Comparison of ENCODE assay signal across 8 cellular contexts in the genomic region with DNA sequence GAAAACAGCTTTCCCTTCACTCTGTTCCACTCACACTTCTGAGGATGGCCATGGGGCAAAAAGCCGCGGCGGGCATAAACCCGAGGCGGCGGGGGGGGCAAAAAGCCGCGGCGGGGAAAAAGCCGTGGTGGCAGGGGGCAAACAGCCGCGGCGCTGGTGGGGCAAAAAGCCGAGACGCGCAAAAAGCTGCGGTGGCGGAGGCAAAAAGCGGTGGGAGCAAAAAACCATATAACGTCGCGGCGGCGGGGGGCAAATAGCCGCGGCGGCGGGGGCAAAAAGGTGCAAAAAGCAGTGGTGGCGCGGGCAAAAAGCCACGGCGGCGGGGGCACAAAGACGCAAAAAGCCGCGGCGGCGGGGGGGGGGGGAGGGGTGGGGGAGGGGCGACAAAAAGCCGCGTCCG.
DNase-seq lines count a peak whose midpoint lies in the region; ATAC-seq, FAIRE-seq and TF ChIP-seq lines count a peak whose summit lies in the region.
"Not testable (repeated sequence)": the region's sequence is repeated elsewhere in the genome, so short reads cannot be mapped to it uniquely, and the experiment has no call there.

No MANE protein-coding gene starts in this region.

- peak overlapping the region; percentile 60; the same call in 2 of the 3 replicates for H3K4me2 ChIP-seq in A549
- H3K4me2 ChIP-seq in mesenchymal stem cell (ENCODE audit: low read length, poor library complexity, severe bottlenecking), result peak overlapping the region; percentile 61

- not testable (repeated sequence) for H3K4me1 ChIP-seq in A549; HEK293 (ENCODE audit: control insufficient read depth, insufficient read depth, low read length); mesenchymal stem cell (ENCODE audit: control insufficient read depth, insufficient read depth, low read depth, low read length); thoracic aorta (ENCODE audit: control insufficient read depth in 1 of 2, low read depth in 2 of 2)

- not testable (repeated sequence) for H3K9ac ChIP-seq in SK-N-MC (ENCODE audit: insufficient read length); mesenchymal stem cell (ENCODE audit: low read length)

- TF ChIP-seq RAD21 in A549 (conservative IDR thresholded peaks at IDR 0.05 in 1 of 2, IDR thresholded peaks at IDR 0.05 in 1 of 2), result not testable (repeated sequence)

- POLR2A ChIA-PET in A549 (lab: Yijun Ruan, JAX); HEK293 (lab: Yijun Ruan, JAX); MCF 10A (lab: Yijun Ruan, JAX): not testable (repeated sequence)

- not testable (repeated sequence) for H3K4ac ChIP-seq in mesenchymal stem cell (ENCODE audit: low read depth in 1 of 2, low read length in 2 of 2)

- not testable (repeated sequence) for H2AK5ac ChIP-seq in mesenchymal stem cell (ENCODE audit: low read length, severe bottlenecking)

- not testable (repeated sequence) for H3K14ac ChIP-seq in mesenchymal stem cell (ENCODE audit: low read length in 2 of 2)

- not testable (repeated sequence) for H3K36me3 Mint-ChIP-seq in MCF 10A (ENCODE audit: insufficient read depth, unreplicated experiment)

- not testable (repeated sequence) for H3K9me3 Mint-ChIP-seq in MCF 10A (ENCODE audit: unreplicated experiment)

- not testable (repeated sequence) for TF ChIP-seq EP300 in A549 (IDR thresholded peaks at IDR 0.05)

- not testable (repeated sequence) for H3K27ac ChIP-seq in A549; HEK293 (ENCODE audit: extremely low read depth, low read depth, low read length); SK-N-MC; mesenchymal stem cell (ENCODE audit: low read length, poor library complexity, severe bottlenecking); thoracic aorta

- not testable (repeated sequence) for TF ChIP-seq POLR2A in A549 (IDR thresholded peaks at IDR 0.05; ENCODE audit: low read length)

- not testable (repeated sequence) for TF ChIP-seq CTCF in A549 (IDR thresholded peaks at IDR 0.05); HEK293 (tag by site-specific recombination; IDR thresholded peaks at IDR 0.05); MCF 10A (IDR thresholded peaks at IDR 0.05; ENCODE audit: unreplicated experiment); fibroblast of pulmonary artery (IDR thresholded peaks at IDR 0.05; ENCODE audit: low read length, missing control alignments); thoracic aorta (IDR thresholded peaks at IDR 0.05)

- BruUV-seq in MCF 10A (replicated peaks; lab: Mats Ljungman, UMichigan), result not testable (repeated sequence)

- H3K4me1 Mint-ChIP-seq in MCF 10A (ENCODE audit: insufficient read depth, unreplicated experiment), result not testable (repeated sequence)

- H3K36me3 ChIP-seq in HEK293 (ENCODE audit: control insufficient read depth in 2 of 2, insufficient read depth in 1 of 2, low read length in 2 of 2); SK-N-MC (ENCODE audit: insufficient read depth, low read length); mesenchymal stem cell (ENCODE audit: control insufficient read depth in 1 of 2, insufficient read depth in 2 of 2, low read depth in 1 of 2, low read length in 2 of 2); thoracic aorta: not testable (repeated sequence)

- not testable (repeated sequence) for FAIRE-seq in A549 (lab: Jason Lieb, UNC)

- H4K91ac ChIP-seq in mesenchymal stem cell (ENCODE audit: low read length), result not testable (repeated sequence)

- not testable (repeated sequence) for H2AFZ ChIP-seq in mesenchymal stem cell (ENCODE audit: low read depth, low read length)

- not testable (repeated sequence) for H3K27ac Mint-ChIP-seq in MCF 10A (ENCODE audit: low read depth, unreplicated experiment)

- 0% methylated on average over 3 of the region's 42 CpGs for WGBS in A549 (ENCODE audit: missing lambda C conversion rate)
- WGBS in mesenchymal stem cell, result no CpG with 5 or more reads among the region's 42 CpGs

- peak overlapping the region; percentile 31 for H3K4me3 Mint-ChIP-seq in MCF 10A (ENCODE audit: unreplicated experiment)

- not testable (repeated sequence) for H3K9me3 ChIP-seq in A549; HEK293 (ENCODE audit: control insufficient read depth, insufficient read depth, low read depth, low read length); SK-N-MC (ENCODE audit: low read depth, low read length); mesenchymal stem cell (ENCODE audit: control insufficient read depth, low read length); thoracic aorta

- H2BK5ac ChIP-seq in mesenchymal stem cell (ENCODE audit: low read depth, low read length, poor library complexity, severe bottlenecking), result not testable (repeated sequence)

- H2BK120ac ChIP-seq in mesenchymal stem cell (ENCODE audit: low read depth, low read length), result not testable (repeated sequence)

- not testable (repeated sequence) for ATAC-seq in A549; thoracic aorta (ENCODE audit: insufficient number of reproducible peaks, low FRiP score, low read depth)

- H3K4me3 ChIP-seq in A549 (peak overlapping the region; percentile 90), HEK293 (ENCODE audit: low read depth, low read length) (peak overlapping the region; percentile 32), SK-N-MC (peak overlapping the region; percentile 51; the same call in 1 of the 2 replicates), fibroblast of pulmonary artery (replicated peaks; ENCODE audit: low read depth, low read length) (peak overlapping the region; percentile 49), skeletal muscle cell (ENCODE audit: low read depth, low read length) (peak overlapping the region; percentile 36), thoracic aorta (peak overlapping the region; percentile 41)
- not testable (repeated sequence) for H3K4me3 ChIP-seq in mesenchymal stem cell (ENCODE audit: insufficient read depth in 1 of 2, low read depth in 1 of 2, low read length in 2 of 2)

- intact Hi-C loops in MCF 10A (cut with micrococcal nuclease), result not testable (repeated sequence)

- not testable (repeated sequence) for H4K8ac ChIP-seq in mesenchymal stem cell (ENCODE audit: low read length)

- not testable (repeated sequence) for H2BK15ac ChIP-seq in mesenchymal stem cell (ENCODE audit: low read depth, poor library complexity, severe bottlenecking)

- CTCF ChIA-PET in A549 (lab: Yijun Ruan, JAX); HEK293 (lab: Yijun Ruan, JAX); MCF 10A (lab: Yijun Ruan, JAX): not testable (repeated sequence)

- H3K18ac ChIP-seq in mesenchymal stem cell (ENCODE audit: low read depth in 1 of 2, low read length in 2 of 2), result not testable (repeated sequence)

- DNase-seq in A549 (ENCODE audit: low read depth in 1 of 2, low spot score in 1 of 2); SK-N-MC (ENCODE audit: low read depth, low spot score); MCF 10A (ENCODE audit: unreplicated experiment); fibroblast of pulmonary artery (ENCODE audit: low read depth); mesenchymal stem cell; skeletal muscle cell (ENCODE audit: low read depth); thoracic aorta (ENCODE audit: low spot score): not testable (repeated sequence)

- not testable (repeated sequence) for H2BK12ac ChIP-seq in mesenchymal stem cell (ENCODE audit: low read length in 2 of 2)

- not testable (repeated sequence) for H3K23ac ChIP-seq in mesenchymal stem cell (ENCODE audit: low read length in 2 of 2)

- H3K27me3 Mint-ChIP-seq in MCF 10A (ENCODE audit: insufficient read depth, unreplicated experiment), result not testable (repeated sequence)

- not testable (repeated sequence) for H3K79me1 ChIP-seq in mesenchymal stem cell (replicated peaks; ENCODE audit: low read length, poor library complexity, severe bottlenecking)

- H3K27me3 ChIP-seq in mesenchymal stem cell (ENCODE audit: control insufficient read depth in 1 of 2, insufficient read depth in 1 of 2, low read length in 2 of 2); thoracic aorta (replicated peaks; ENCODE audit: insufficient read depth): not testable (repeated sequence)
